23 cellular contexts compared by ENCODE assay signal in genomic region chr6:10684618-10685017, GRCh38. TPM values are rescaled to one million over a fixed set of nuclear protein-coding genes. Genes with fewer than 3 reads are reported as not detected.
"Had no signal": no experiment of that assay in that cellular context is flagged by ENCODE, and none has a peak within 500 bp of the region (broad histone marks: within the 10 kb centered on the region; RNA-seq: fewer than 3 reads in every experiment).

No MANE protein-coding gene starts in this region.

- H3K4me1 ChIP-seq: heart left ventricle, pancreas, psoas muscle, right atrium auricular region, testis, vagina had no signal

- H3K4me3 Mint-ChIP-seq: brain; dendritic cell treated with granulocyte-macrophage colony-stimulating factor and Interleukin-4, amounts not matched to agents 40 ng/mL and 50 ng/mL, for 4 days; memory B cell; nephron progenitor cell; T-cell; type B pancreatic cell had no signal

- H3K36me3 Mint-ChIP-seq: brain, memory B cell, T-cell, type B pancreatic cell had no signal

- H3K27me3 ChIP-seq: heart left ventricle, pancreas, right atrium auricular region, testis, vagina had no signal

- H3K27ac Mint-ChIP-seq: brain; dendritic cell treated with granulocyte-macrophage colony-stimulating factor and Interleukin-4, amounts not matched to agents 40 ng/mL and 50 ng/mL, for 4 days; memory B cell; nephron progenitor cell; type B pancreatic cell had no signal

- H3K36me3 ChIP-seq: heart left ventricle, pancreas, right atrium auricular region, vagina, WERI-Rb-1 had no signal

- H3K9me3 Mint-ChIP-seq: brain; dendritic cell treated with granulocyte-macrophage colony-stimulating factor and Interleukin-4, amounts not matched to agents 40 ng/mL and 50 ng/mL, for 4 days; memory B cell; nephron progenitor cell; T-cell; type B pancreatic cell had no signal

- H3K9me3 ChIP-seq: heart left ventricle, pancreas, psoas muscle, right atrium auricular region, testis, vagina had no signal

- H3K4me3 ChIP-seq: heart left ventricle, pancreas, psoas muscle, right atrium auricular region, testis, vagina had no signal

- H3K27ac ChIP-seq: heart left ventricle, pancreas, psoas muscle, right atrium auricular region, testis, vagina, WERI-Rb-1 had no signal

- DNase-seq: activated CD4-positive, alpha-beta T cell treated with anti-CD3 and anti-CD28 coated beads for 1 hour; activated CD4-positive, alpha-beta T cell treated with anti-CD3 and anti-CD28 coated beads, Interleukin-2, amount 50 U/mL, for 4 hours; aorta; caudate nucleus; effector CD4-positive, alpha-beta T cell; heart left ventricle; islet precursor cell; left cardiac atrium; nephron progenitor cell; pancreas; psoas muscle; stimulated activated CD4-positive, alpha-beta T cell treated with anti-CD3 and anti-CD28 coated beads, Interleukin-4, amount 100 ng/mL, for 4 hours; T-cell; testis; WERI-Rb-1 had no signal

- ATAC-seq: heart left ventricle, left cardiac atrium, pancreas, psoas muscle, T-cell had no signal

- H3K27me3 Mint-ChIP-seq: dendritic cell treated with granulocyte-macrophage colony-stimulating factor and Interleukin-4, amounts not matched to agents 40 ng/mL and 50 ng/mL, for 4 days; type B pancreatic cell had no signal

- H3K4me1 Mint-ChIP-seq: brain, nephron progenitor cell had no signal

RNA-seq across cellular contexts. Expression of gene C6orf52, which starts 9.8 kb away (rescaled TPM):
- total RNA-seq: fibroblast of villous mesenchyme, left cardiac atrium, lower leg skin, right atrium auricular region, vagina had no signal
